11 cellular contexts compared by ENCODE assay signal in the genomic region with DNA sequence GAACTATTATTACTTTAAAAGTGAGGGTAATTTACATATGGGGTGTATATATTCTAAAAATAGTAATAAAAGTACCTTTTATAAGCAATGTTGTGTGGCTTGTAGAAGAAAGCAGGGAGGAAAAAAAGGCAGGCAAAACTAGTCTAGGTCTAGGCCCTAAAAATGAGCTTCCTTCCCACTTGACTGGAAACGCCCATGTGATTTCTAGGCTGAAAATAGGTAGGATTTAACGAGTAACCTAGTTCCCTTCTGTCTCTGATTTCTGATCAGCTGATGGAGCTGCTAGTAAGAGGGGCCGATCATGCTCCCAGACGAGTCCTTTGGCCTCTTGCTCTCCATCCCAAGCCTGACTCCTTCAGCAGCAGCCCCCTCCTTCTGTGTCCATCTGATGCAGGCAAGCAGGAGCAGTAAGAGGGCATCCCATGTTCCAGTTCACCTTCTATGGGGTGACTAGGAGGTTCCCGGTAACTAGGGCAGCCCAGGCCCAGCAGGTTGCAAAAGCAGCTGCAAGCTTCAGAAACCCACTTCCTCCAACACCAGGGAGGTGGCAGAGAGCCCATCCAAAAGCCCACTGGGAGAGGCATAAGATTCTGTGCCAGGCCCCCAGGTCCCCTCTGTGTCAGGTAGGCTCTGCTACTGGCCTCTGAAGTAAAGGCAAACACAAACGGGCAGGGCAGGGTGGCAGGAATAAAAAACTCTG. TPM values are rescaled to one million over a fixed set of nuclear protein-coding genes. Genes with fewer than 3 reads are reported as not detected.
DNase-seq lines count a peak whose midpoint lies in the region; ATAC-seq and TF ChIP-seq lines count a peak whose summit lies in the region.
"Had no signal": no experiment of that assay in that cellular context is flagged by ENCODE, and none has a peak within 500 bp of the region (broad histone marks: within the 10 kb centered on the region; RNA-seq: fewer than 3 reads in every experiment).

No MANE protein-coding gene starts in this region.

- intact Hi-C loops in left lung (cut with DNase I) = no loop called here

- no peaks in the 10 kb centered on the region for H3K9me3 Mint-ChIP-seq in activated T-cell treated with anti-CD3 and anti-CD28 coated beads, Interleukin-2, amount 50 U/mL, for 4 hours
- no peaks in the 10 kb centered on the region for H3K9me3 Mint-ChIP-seq in T-helper 2 cell treated with Interferon-gamma antibody and Interleukin-4, amounts not matched to agents 5 μg/mL and 100 μg/mL, for 36 hours

- H3K4me1 ChIP-seq in left lung (peaks cover 0 to 26% of the 10 kb centered on the region in 2 donors), upper lobe of left lung (peaks cover 17 to 22% (median 18%) of the 10 kb centered on the region in 4 donors)

- TF ChIP-seq EP300 in upper lobe of left lung (IDR thresholded peaks at IDR 0.05) = no peak

- H3K4me1 Mint-ChIP-seq in activated T-cell treated with anti-CD3 and anti-CD28 coated beads, Interleukin-2, amount 50 U/mL, for 4 hours (ENCODE audit: low read depth) = peaks cover 68% of the 10 kb centered on the region
- H3K4me1 Mint-ChIP-seq in T-helper 2 cell treated with Interferon-gamma antibody and Interleukin-4, amounts not matched to agents 5 μg/mL and 100 μg/mL, for 36 hours (ENCODE audit: low read depth) = peaks cover 58% of the 10 kb centered on the region

- H3K36me3 Mint-ChIP-seq in activated T-cell treated with anti-CD3 and anti-CD28 coated beads, Interleukin-2, amount 50 U/mL, for 4 hours (ENCODE audit: insufficient read depth) = peaks cover 60% of the 10 kb centered on the region
- peaks cover 79% of the 10 kb centered on the region for H3K36me3 Mint-ChIP-seq in T-helper 2 cell treated with Interferon-gamma antibody and Interleukin-4, amounts not matched to agents 5 μg/mL and 100 μg/mL, for 36 hours (ENCODE audit: low read depth)

- TF ChIP-seq POLR2A in upper lobe of left lung (IDR thresholded peaks at IDR 0.05) = no peak

- 68 to 71% methylated on average over 5 to 6 of the region's 6 CpGs for WGBS in upper lobe of left lung, 2 donors

- peak overlapping the region; percentile 21 to 85 for H3K27ac ChIP-seq in left lung
- H3K27ac ChIP-seq in upper lobe of left lung = peak overlapping the region; percentile 8 to 77 (median 42)
- H3K27ac ChIP-seq: esophagus muscularis mucosa, right lobe of liver had no signal

- H3K9me3 ChIP-seq in left lung = no peaks in the 10 kb centered on the region
- H3K9me3 ChIP-seq in upper lobe of left lung = no peaks in the 10 kb centered on the region
- no peaks in the 10 kb centered on the region for H3K9me3 ChIP-seq in MG63
- H3K9me3 ChIP-seq: esophagus muscularis mucosa, right lobe of liver had no signal

- DNase-seq in activated T-cell treated with anti-CD3 and anti-CD28 coated beads, Interleukin-2, amount 50 U/mL, for 4 hours = no peak
- no peak for DNase-seq in activated T-cell treated with anti-CD3 and anti-CD28 coated beads for 4 hours
- no peak for DNase-seq in T-helper 2 cell treated with Interferon-gamma antibody and Interleukin-4, amounts not matched to agents 5 μg/mL and 100 μg/mL, for 36 hours (ENCODE audit: low spot score)
- DNase-seq in left lung = no peak
- no peak for DNase-seq in upper lobe of left lung
- DNase-seq in MG63 = no peak
- DNase-seq in middle frontal gyrus (ENCODE audit: extremely low spot score, low spot score) = no peak
- no peak for DNase-seq in stimulated activated CD8-positive, alpha-beta memory T cell treated with anti-CD3 and anti-CD28 coated beads, Interleukin-4, amount 100 ng/mL, for 48 hours
- DNase-seq: cerebellar nuclear complex, right lobe of liver had no signal

- H3K27me3 Mint-ChIP-seq in activated T-cell treated with anti-CD3 and anti-CD28 coated beads, Interleukin-2, amount 50 U/mL, for 4 hours (ENCODE audit: low read depth) = no peaks in the 10 kb centered on the region
- H3K27me3 Mint-ChIP-seq in T-helper 2 cell treated with Interferon-gamma antibody and Interleukin-4, amounts not matched to agents 5 μg/mL and 100 μg/mL, for 36 hours (ENCODE audit: low read depth) = no peaks in the 10 kb centered on the region

- H3K4me3 ChIP-seq in left lung (peak overlapping the region in 1 of 2 donors; percentile 9), upper lobe of left lung (peak overlapping the region in 2 of 4 donors; percentile 8 to 13), MG63 (no peak overlapping the region)
- H3K4me3 ChIP-seq: esophagus muscularis mucosa, right lobe of liver had no signal

- H3K36me3 ChIP-seq in left lung (peaks cover 0 to 92% of the 10 kb centered on the region in 2 donors), upper lobe of left lung (peaks cover 39 to 91% (median 74%) of the 10 kb centered on the region in 4 donors), MG63 (peaks cover 14% of the 10 kb centered on the region)

- no peak overlapping the region for H3K27ac Mint-ChIP-seq in T-helper 2 cell treated with Interferon-gamma antibody and Interleukin-4, amounts not matched to agents 5 μg/mL and 100 μg/mL, for 36 hours

- ATAC-seq in activated T-cell treated with anti-CD3 and anti-CD28 coated beads, Interleukin-2, amount 50 U/mL, for 4 hours = no peak
- no peak for ATAC-seq in left lung
- no peak for ATAC-seq in upper lobe of left lung (ENCODE audit: low FRiP score in 2 of 2)

- peak overlapping the region; percentile 75 for H3K4me3 Mint-ChIP-seq in activated T-cell treated with anti-CD3 and anti-CD28 coated beads, Interleukin-2, amount 50 U/mL, for 4 hours
- peak overlapping the region; percentile 81 for H3K4me3 Mint-ChIP-seq in T-helper 2 cell treated with Interferon-gamma antibody and Interleukin-4, amounts not matched to agents 5 μg/mL and 100 μg/mL, for 36 hours

- H3K27me3 ChIP-seq in left lung (no peaks in the 10 kb centered on the region), upper lobe of left lung (no peaks in the 10 kb centered on the region), MG63 (no peaks in the 10 kb centered on the region)
- H3K27me3 ChIP-seq: esophagus muscularis mucosa, right lobe of liver had no signal

- TF ChIP-seq CTCF in left lung (IDR thresholded peaks at IDR 0.05) (no peak), upper lobe of left lung (IDR thresholded peaks at IDR 0.05) (no peak)

RNA-seq across cellular contexts. Expression of a gene that starts 24.4 kb away (rescaled TPM):
- 10 to 100 TPM; 21.2 to 25.5 (median 23.9) TPM for total RNA-seq in activated T-cell treated with anti-CD3 and anti-CD28 coated beads, Interleukin-2, amount 50 U/mL, for 4 hours
- total RNA-seq in left lung (10 to 100 TPM; 37.5 to 37.7 TPM), upper lobe of left lung (10 to 100 TPM; 35.5 to 59.7 (median 37.5) TPM)
- total RNA-seq in MG63 (2014; rRNA removed; shearing (Covaris generic); ENCODE audit: low replicate concordance) = 10.2 and 11.6 TPM in 2 replicates

RNA-seq across cellular contexts. Expression of a gene that starts 29.8 kb away (rescaled TPM):
- total RNA-seq in activated T-cell treated with anti-CD3 and anti-CD28 coated beads, Interleukin-2, amount 50 U/mL, for 4 hours = 100 to 1,000 TPM in 2 of 3 donors, 10 to 100 TPM in 1; 87.1 to 104 (median 103) TPM
- 10 to 100 TPM; 97.9 to 99.8 TPM for total RNA-seq in left lung
- 100 to 1,000 TPM in 3 of 6 donors, 10 to 100 TPM in 3; 63.4 to 179 (median 109) TPM for total RNA-seq in upper lobe of left lung
- total RNA-seq in MG63 (2014; rRNA removed; shearing (Covaris generic); ENCODE audit: low replicate concordance) = 35.7 and 68.7 TPM in 2 replicates

RNA-seq across cellular contexts. Expression of a gene that starts 57.4 kb away (rescaled TPM):
- 10 to 100 TPM; 34.6 to 45.2 (median 37.0) TPM for total RNA-seq in activated T-cell treated with anti-CD3 and anti-CD28 coated beads, Interleukin-2, amount 50 U/mL, for 4 hours
- 10 to 100 TPM; 19.0 to 28.4 TPM for total RNA-seq in left lung
- 10 to 100 TPM; 11.5 to 39.0 (median 24.7) TPM for total RNA-seq in upper lobe of left lung
- 15.0 and 33.3 TPM in 2 replicates for total RNA-seq in MG63 (2014; rRNA removed; shearing (Covaris generic); ENCODE audit: low replicate concordance)
